Comparison of ENCODE assay signal across 8 cellular contexts in genomic region chr2:142131016-142131714, GRCh38. TPM values are rescaled to one million over a fixed set of nuclear protein-coding genes. Genes with fewer than 3 reads are reported as not detected.
A peak's percentile ranks its signal among the peaks of the same experiment; 100 is the strongest.
DNase-seq lines count a peak whose midpoint lies in the region; ATAC-seq and TF ChIP-seq lines count a peak whose summit lies in the region.

Gene LRP1B, minus strand, starts transcription at chr2:142131016. Its CDS starts 287 bp downstream, at chr2:142130729.

- 2% methylated on average over 21 of the region's 21 CpGs for WGBS in smooth muscle cell (ENCODE audit: low lambda C conversion rate)

- H3K9me3 Mint-ChIP-seq in naive thymus-derived CD8-positive, alpha-beta T cell: peaks cover 0 to 30% (median 6%) of the 10 kb centered on the region in 9 donors

- H3K9ac ChIP-seq in BLaER1 treated with 17β-estradiol and CSF1 and Interleukin-3, amounts not matched to agents 10 nM and 100 nM: no peak within 1 kb of the TSS
- H3K9ac ChIP-seq in smooth muscle cell (ENCODE audit: low read depth): peak within 1 kb of the TSS; percentile 59

- no peaks in the 10 kb centered on the region for H3F3A ChIP-seq in smooth muscle cell (ENCODE audit: low read depth)

- peaks cover 13 to 19% (median 17%) of the 10 kb centered on the region in 11 experiments for H3K9me3 ChIP-seq in BLaER1 treated with 17β-estradiol and CSF1 and Interleukin-3, amounts not matched to agents 10 nM and 100 nM (replicated peaks in 1 of 11)
- H3K9me3 ChIP-seq in smooth muscle cell (replicated peaks; ENCODE audit: low read depth): no peaks in the 10 kb centered on the region

- H3K4me1 Mint-ChIP-seq in naive thymus-derived CD8-positive, alpha-beta T cell: peaks cover 2 to 15% (median 10%) of the 10 kb centered on the region in 4 donors

- peak within 1 kb of the TSS in 2 of 11 experiments; percentile 23 to 33; a peak in 3 of 22 replicates for H3K27ac ChIP-seq in BLaER1 treated with 17β-estradiol and CSF1 and Interleukin-3, amounts not matched to agents 10 nM and 100 nM
- H3K27ac ChIP-seq in brain microvascular endothelial cell (no peak within 1 kb of the TSS), smooth muscle cell (ENCODE audit: low read depth) (no peak within 1 kb of the TSS)

- DNase-seq in LHCN-M2 (ENCODE audit: low read depth): peak; percentile 20
- peak; percentile 15 for DNase-seq in brain microvascular endothelial cell
- peak; percentile 46 for DNase-seq in iPS-NIHi7 (ENCODE audit: extremely low spot score)
- DNase-seq in smooth muscle cell (lab: John Stamatoyannopoulos, UW; ENCODE audit: unreplicated experiment): no peak
- no peak for DNase-seq in activated gamma-delta T cell treated with Interleukin-2 at 50 U/mL for 16 hours
- DNase-seq in naive thymus-derived CD8-positive, alpha-beta T cell: no peak

- H3K27me3 ChIP-seq in BLaER1 treated with 17β-estradiol and CSF1 and Interleukin-3, amounts not matched to agents 10 nM and 100 nM: no peaks in the 10 kb centered on the region
- peaks cover 10% of the 10 kb centered on the region for H3K27me3 ChIP-seq in brain microvascular endothelial cell (replicated peaks)
- H3K27me3 ChIP-seq in smooth muscle cell (ENCODE audit: low read depth): peaks cover 23% of the 10 kb centered on the region

- no peaks in the 10 kb centered on the region for H3K79me2 ChIP-seq in smooth muscle cell (ENCODE audit: low read depth)

- H3K4me3 Mint-ChIP-seq in naive thymus-derived CD8-positive, alpha-beta T cell: peak within 1 kb of the TSS in 4 of 10 donors; percentile 4 to 35 (median 27)

- H3K4me3 ChIP-seq in BLaER1 treated with 17β-estradiol and CSF1 and Interleukin-3, amounts not matched to agents 10 nM and 100 nM: no peak within 1 kb of the TSS; a peak in 1 of 20 replicates
- peak within 1 kb of the TSS; percentile 68 for H3K4me3 ChIP-seq in brain microvascular endothelial cell (ENCODE audit: low read depth, low read length)
- peak within 1 kb of the TSS; percentile 65 for H3K4me3 ChIP-seq in smooth muscle cell

- peaks cover 13 to 43% (median 35%) of the 10 kb centered on the region in 5 donors for H3K27me3 Mint-ChIP-seq in naive thymus-derived CD8-positive, alpha-beta T cell

- H3K36me3 Mint-ChIP-seq in naive thymus-derived CD8-positive, alpha-beta T cell: peaks cover 0 to 4% (median 3%) of the 10 kb centered on the region in 3 donors

- POLR2A ChIA-PET in naive thymus-derived CD8-positive, alpha-beta T cell (lab: Charles Lee): no interaction called here

- H3K4me2 ChIP-seq in BLaER1 treated with 17β-estradiol and CSF1 and Interleukin-3, amounts not matched to agents 10 nM and 100 nM: peak within 1 kb of the TSS in 9 of 11 experiments; percentile 29 to 59 (median 45); a peak in 17 of 22 replicates
- H3K4me2 ChIP-seq in smooth muscle cell: peak within 1 kb of the TSS; percentile 95

- TF ChIP-seq CTCF in brain microvascular endothelial cell (IDR thresholded peaks at IDR 0.05; ENCODE audit: low read depth, low read length, missing control alignments) (no peak), smooth muscle cell (IDR thresholded peaks at IDR 0.05; ENCODE audit: borderline replicate concordance, insufficient read depth, poor library complexity, severe bottlenecking) (no peak)

- no peak within 1 kb of the TSS for H3K27ac Mint-ChIP-seq in naive thymus-derived CD8-positive, alpha-beta T cell

- H3K36me3 ChIP-seq in BLaER1 treated with 17β-estradiol and CSF1 and Interleukin-3, amounts not matched to agents 10 nM and 100 nM: no peaks in the 10 kb centered on the region
- H3K36me3 ChIP-seq in brain microvascular endothelial cell (replicated peaks): no peaks in the 10 kb centered on the region
- H3K36me3 ChIP-seq in smooth muscle cell (ENCODE audit: low read depth): no peaks in the 10 kb centered on the region

- H3K4me1 ChIP-seq in BLaER1 treated with 17β-estradiol and CSF1 and Interleukin-3, amounts not matched to agents 10 nM and 100 nM: peaks cover 0 to 6% (median 4%) of the 10 kb centered on the region in 10 experiments; a peak in 7 of 20 replicates
- peaks cover 6% of the 10 kb centered on the region for H3K4me1 ChIP-seq in smooth muscle cell (ENCODE audit: low read depth)

- ATAC-seq in GM19328 (IDR thresholded peaks at IDR 0.05; ENCODE audit: unreplicated experiment): peak; percentile 47
- no peak for ATAC-seq in naive thymus-derived CD8-positive, alpha-beta T cell

- H4K20me1 ChIP-seq in BLaER1 treated with 17β-estradiol and CSF1 and Interleukin-3, amounts not matched to agents 10 nM and 100 nM: no peaks in the 10 kb centered on the region
- H4K20me1 ChIP-seq in smooth muscle cell (ENCODE audit: low read depth): no peaks in the 10 kb centered on the region

- peak within 1 kb of the TSS; percentile 87 for H2AFZ ChIP-seq in smooth muscle cell (ENCODE audit: low read depth)

- in situ Hi-C loops in brain microvascular endothelial cell (cut with HindIII; ENCODE audit: low pct_ligation_motif_present, low sequenced_read_pairs): no loop called here

RNA-seq across cellular contexts. Expression of gene LRP1B, which starts in this region (rescaled TPM):
- total RNA-seq in LHCN-M2 (2014; rRNA removed): under 0.01 and 0.11 TPM in 2 replicates
- polyA plus RNA-seq in LHCN-M2 (2012): not detected
- 1.1 and 2.9 TPM in 2 replicates for total RNA-seq in smooth muscle cell
- polyA plus RNA-seq in smooth muscle cell: 0.08 and 1.2 TPM in 2 replicates
- total RNA-seq in naive thymus-derived CD8-positive, alpha-beta T cell: not detected
- polyA plus RNA-seq in naive thymus-derived CD8-positive, alpha-beta T cell: not detected

Comparison
In these comparisons a context has a peak if more than half of its experiments do, and no peak if none do; other contexts are left out.
1. Peak in DNase-seq in LHCN-M2; RNA of the gene not detected or under 1 TPM.
2. H3K4me3 ChIP-seq: peak in brain microvascular endothelial cell (single experiment) and smooth muscle cell (single experiment); none in BLaER1 treated with 17β-estradiol and CSF1 and Interleukin-3, amounts not matched to agents 10 nM and 100 nM (0 of 10).
3. DNase-seq: peak in brain microvascular endothelial cell (single experiment) and iPS-NIHi7 (single experiment); none in smooth muscle cell (single experiment), activated gamma-delta T cell treated with Interleukin-2 at 50 U/mL for 16 hours (single experiment) and naive thymus-derived CD8-positive, alpha-beta T cell (0 of 10).